Comparison of ENCODE assay signal across 9 cellular contexts in the genomic region with DNA sequence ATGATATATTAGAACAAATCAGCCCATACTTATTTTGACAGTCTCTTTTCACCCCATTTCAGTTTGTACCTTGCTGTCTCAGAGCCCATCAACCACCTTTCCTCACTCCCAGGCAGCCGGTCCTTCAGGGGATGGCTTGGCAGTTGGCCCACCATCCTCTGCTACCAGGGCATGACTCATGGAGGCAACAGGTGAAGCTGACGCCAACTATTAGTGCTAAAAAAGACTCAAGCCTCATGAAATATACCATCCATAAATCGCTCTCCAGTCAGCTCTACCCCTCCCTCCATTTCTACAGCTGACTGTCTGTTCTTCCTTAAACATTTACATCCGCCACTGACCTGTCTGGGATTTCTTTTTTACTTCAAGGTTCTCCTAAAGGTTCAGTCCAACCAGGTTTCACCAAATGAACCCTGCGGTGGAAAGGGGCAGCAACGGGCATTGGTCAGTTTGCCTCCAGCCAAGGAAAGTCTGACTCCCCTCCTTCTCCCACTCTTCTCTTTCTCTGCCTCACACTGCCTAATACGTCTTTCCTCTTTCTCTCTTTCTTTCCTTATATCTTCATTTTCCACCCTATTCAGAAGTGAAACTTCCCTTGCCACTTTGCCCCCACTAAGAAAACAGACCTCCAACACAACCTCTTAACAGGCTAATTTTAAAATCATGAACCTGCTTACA.
DNase-seq lines count a peak whose midpoint lies in the region; ATAC-seq and TF ChIP-seq lines count a peak whose summit lies in the region.
"Had no signal": no experiment of that assay in that cellular context is flagged by ENCODE, and none has a peak within 500 bp of the region (broad histone marks: within the 10 kb centered on the region; RNA-seq: fewer than 3 reads in every experiment).

No MANE protein-coding gene starts in this region.

- no peak for DNase-seq in activated CD4-positive, alpha-beta memory T cell treated with anti-CD3 and anti-CD28 coated beads for 36 hours
- no peak for DNase-seq in activated CD4-positive, alpha-beta memory T cell treated with anti-CD3 and anti-CD28 coated beads, Interleukin-2, amount 10 ng/mL, durations not matched to agents 7 days and 5 days
- DNase-seq in NCI-H2196 (lab: John Stamatoyannopoulos, UW; ENCODE audit: unreplicated experiment) (peak; percentile 55), gastrocnemius medialis (peak; percentile 43 to 80), H9 (no peak)
- no peak for DNase-seq in effector memory CD8-positive, alpha-beta T cell
- DNase-seq: stimulated activated naive B cell treated with anti-CD40 and anti-IgM and Interleukin-4, amounts not matched to agents 10 μg/mL and 1 μg/mL and 100 μg/mL, for 72 hours had no signal

- no peak overlapping the region for H3K4me2 ChIP-seq in H9 (ENCODE audit: insufficient read depth, insufficient read length, low read length)

- H3K4me1 ChIP-seq in gastrocnemius medialis (peaks cover 42 to 43% of the 10 kb centered on the region in 2 donors), H9 (ENCODE audit: insufficient read depth, low read length) (no peaks in the 10 kb centered on the region)

- in situ Hi-C loops in gastrocnemius medialis (cut with MboI; ENCODE audit: low sequenced_read_pairs in 4 of 4), result loop anchor here in 1 of 4 donors (25.0 kb wide), 1 partner anchor 135 kb away; no protein-coding TSS in a partner anchor

- WGBS in H9 (ENCODE audit: extremely low coverage, insufficient read length, low lambda C conversion rate), result 100% methylated on average over 1 of the region's 7 CpGs

- no peaks in the 10 kb centered on the region for H3K23me2 ChIP-seq in H9 (ENCODE audit: insufficient read length, low read depth, low read length, poor library complexity, severe bottlenecking)

- no peak overlapping the region for H3K18ac ChIP-seq in H9 (ENCODE audit: insufficient read length, low read depth, low read length)

- CTCF ChIA-PET in activated CD4-positive, alpha-beta memory T cell treated with anti-CD3 and anti-CD28 coated beads for 36 hours (lab: Charles Lee), result interaction anchor here (0.7 to 2.4 kb wide), 7 partner anchors 12 to 167 kb away, joined by 3 to 8 read pairs (median 5); no protein-coding TSS in a partner anchor
- CTCF ChIA-PET in activated CD4-positive, alpha-beta memory T cell treated with anti-CD3 and anti-CD28 coated beads, Interleukin-2, amount 10 ng/mL, durations not matched to agents 7 days and 5 days (lab: Charles Lee), result interaction anchor here (1.7 to 1.8 kb wide), 2 partner anchors 13 to 152 kb away, joined by 7 to 10 read pairs; no protein-coding TSS in a partner anchor

- no peak overlapping the region for H2BK12ac ChIP-seq in H9 (ENCODE audit: insufficient read length, low read depth, low read length)

- no peak overlapping the region for H2BK120ac ChIP-seq in H9 (ENCODE audit: low read depth, low read length, poor library complexity, severe bottlenecking)

- no peaks in the 10 kb centered on the region for H3K79me1 ChIP-seq in H9 (ENCODE audit: insufficient read depth, low read depth, low read length, poor library complexity, severe bottlenecking)

- no peaks in the 10 kb centered on the region for H3K27me3 ChIP-seq in gastrocnemius medialis
- H3K27me3 ChIP-seq in H9 (ENCODE audit: insufficient read depth, low read length), result no peaks in the 10 kb centered on the region

- H4K20me1 ChIP-seq in H9 (ENCODE audit: control insufficient read depth, insufficient read depth, insufficient read length), result no peaks in the 10 kb centered on the region

- no peak overlapping the region for H4K91ac ChIP-seq in H9 (ENCODE audit: insufficient read length, low read depth, low read length)

- no peak overlapping the region for H4K8ac ChIP-seq in H9 (replicated peaks; ENCODE audit: insufficient read length, low read depth, low read length)

- ATAC-seq in effector memory CD8-positive, alpha-beta T cell (replicated peaks), result peak; percentile 6
- peak; percentile 55 to 65 for ATAC-seq in gastrocnemius medialis
- ATAC-seq in GM18520 (IDR thresholded peaks at IDR 0.05; ENCODE audit: unreplicated experiment), result no peak
- no peak for ATAC-seq in HG03108 (IDR thresholded peaks at IDR 0.05; ENCODE audit: unreplicated experiment)
- ATAC-seq: stimulated activated naive B cell treated with anti-CD40 and anti-IgM and Interleukin-4, amounts not matched to agents 10 μg/mL and 1 μg/mL and 100 μg/mL, for 72 hours had no signal

- peak overlapping the region; percentile 63 for H3K27ac Mint-ChIP-seq in activated CD4-positive, alpha-beta memory T cell treated with anti-CD3 and anti-CD28 coated beads for 36 hours
- no peak overlapping the region for H3K27ac Mint-ChIP-seq in activated CD4-positive, alpha-beta memory T cell treated with anti-CD3 and anti-CD28 coated beads, Interleukin-2, amount 10 ng/mL, durations not matched to agents 7 days and 5 days
- H3K27ac Mint-ChIP-seq in effector memory CD8-positive, alpha-beta T cell, result peak overlapping the region; percentile 33 to 49
- no peak overlapping the region; a peak in 1 of 7 replicates for H3K27ac Mint-ChIP-seq in H9
- H3K27ac Mint-ChIP-seq: stimulated activated naive B cell treated with anti-CD40 and anti-IgM and Interleukin-4, amounts not matched to agents 10 μg/mL and 1 μg/mL and 100 μg/mL, for 72 hours had no signal

- peaks cover 61% of the 10 kb centered on the region for H3K4me1 Mint-ChIP-seq in activated CD4-positive, alpha-beta memory T cell treated with anti-CD3 and anti-CD28 coated beads for 36 hours (ENCODE audit: low read depth)
- peaks cover 65% of the 10 kb centered on the region for H3K4me1 Mint-ChIP-seq in activated CD4-positive, alpha-beta memory T cell treated with anti-CD3 and anti-CD28 coated beads, Interleukin-2, amount 10 ng/mL, durations not matched to agents 7 days and 5 days
- peaks cover 44 to 58% of the 10 kb centered on the region in 2 donors for H3K4me1 Mint-ChIP-seq in effector memory CD8-positive, alpha-beta T cell (ENCODE audit: low read depth in 2 of 2)
- H3K4me1 Mint-ChIP-seq in H9, result peaks cover 9 to 11% of the 10 kb centered on the region in 2 experiments
- H3K4me1 Mint-ChIP-seq: stimulated activated naive B cell treated with anti-CD40 and anti-IgM and Interleukin-4, amounts not matched to agents 10 μg/mL and 1 μg/mL and 100 μg/mL, for 72 hours had no signal

- H3K9me3 Mint-ChIP-seq in activated CD4-positive, alpha-beta memory T cell treated with anti-CD3 and anti-CD28 coated beads for 36 hours, result no peaks in the 10 kb centered on the region
- peaks cover 4% of the 10 kb centered on the region for H3K9me3 Mint-ChIP-seq in activated CD4-positive, alpha-beta memory T cell treated with anti-CD3 and anti-CD28 coated beads, Interleukin-2, amount 10 ng/mL, durations not matched to agents 7 days and 5 days
- H3K9me3 Mint-ChIP-seq in effector memory CD8-positive, alpha-beta T cell, result no peaks in the 10 kb centered on the region
- H3K9me3 Mint-ChIP-seq in H9, result no peaks in the 10 kb centered on the region
- H3K9me3 Mint-ChIP-seq: stimulated activated naive B cell treated with anti-CD40 and anti-IgM and Interleukin-4, amounts not matched to agents 10 μg/mL and 1 μg/mL and 100 μg/mL, for 72 hours had no signal

- H3K36me3 ChIP-seq in gastrocnemius medialis, result no peaks in the 10 kb centered on the region

- no peak overlapping the region for H3K23ac ChIP-seq in H9 (ENCODE audit: insufficient read length, low read depth, low read length)

- H3K4ac ChIP-seq in H9 (ENCODE audit: low read depth, low read length), result no peak overlapping the region

- no peak overlapping the region for H3K14ac ChIP-seq in H9 (ENCODE audit: insufficient read depth, low read length)

- H3K56ac ChIP-seq in H9 (ENCODE audit: insufficient read length, low read depth, low read length), result no peak overlapping the region

- no peaks in the 10 kb centered on the region for H3K9me3 ChIP-seq in gastrocnemius medialis
- H3K9me3 ChIP-seq in H9 (ENCODE audit: control insufficient read depth, low read depth, low read length), result no peaks in the 10 kb centered on the region

- no peak overlapping the region for H3T11ph ChIP-seq in H9 (ENCODE audit: low read length)

- H3K36me3 Mint-ChIP-seq in activated CD4-positive, alpha-beta memory T cell treated with anti-CD3 and anti-CD28 coated beads for 36 hours, result peaks cover 48% of the 10 kb centered on the region
- H3K36me3 Mint-ChIP-seq in activated CD4-positive, alpha-beta memory T cell treated with anti-CD3 and anti-CD28 coated beads, Interleukin-2, amount 10 ng/mL, durations not matched to agents 7 days and 5 days (ENCODE audit: low read depth), result peaks cover 81% of the 10 kb centered on the region
- peaks cover 21% of the 10 kb centered on the region for H3K36me3 Mint-ChIP-seq in effector memory CD8-positive, alpha-beta T cell (ENCODE audit: insufficient read depth)
- H3K36me3 Mint-ChIP-seq in H9 (ENCODE audit: insufficient read depth in 1 of 3, low read depth in 3 of 3), result no peaks in the 10 kb centered on the region

- TF ChIP-seq CTCF in gastrocnemius medialis (IDR thresholded peaks at IDR 0.05 in 4 of 5, conservative IDR thresholded peaks at IDR 0.05 in 1 of 5) (no peak), H9 (conservative IDR thresholded peaks at IDR 0.05) (no peak)

- no peak overlapping the region for H4K5ac ChIP-seq in H9 (ENCODE audit: insufficient read length, low read depth, low read length)

- H3K9ac ChIP-seq in H9 (ENCODE audit: extremely low read depth, insufficient read length, low read length), result no peak overlapping the region

- H2BK20ac ChIP-seq in H9 (ENCODE audit: low read depth, low read length, poor library complexity, severe bottlenecking), result no peak overlapping the region

- intact Hi-C loops in activated CD4-positive, alpha-beta memory T cell treated with anti-CD3 and anti-CD28 coated beads for 36 hours (cut with micrococcal nuclease), result loop anchor here (2.0 kb wide), 3 partner anchors 15 to 217 kb away; no protein-coding TSS in a partner anchor
- intact Hi-C loops in gastrocnemius medialis (cut with DNase I; ENCODE audit: low total_unique reads), result no loop called here

- H3K4me3 Mint-ChIP-seq in activated CD4-positive, alpha-beta memory T cell treated with anti-CD3 and anti-CD28 coated beads for 36 hours, result peak overlapping the region; percentile 21
- no peak overlapping the region for H3K4me3 Mint-ChIP-seq in activated CD4-positive, alpha-beta memory T cell treated with anti-CD3 and anti-CD28 coated beads, Interleukin-2, amount 10 ng/mL, durations not matched to agents 7 days and 5 days
- H3K4me3 Mint-ChIP-seq in effector memory CD8-positive, alpha-beta T cell, result peak overlapping the region in 1 of 2 donors; percentile 1
- no peak overlapping the region for H3K4me3 Mint-ChIP-seq in H9
- H3K4me3 Mint-ChIP-seq: stimulated activated naive B cell treated with anti-CD40 and anti-IgM and Interleukin-4, amounts not matched to agents 10 μg/mL and 1 μg/mL and 100 μg/mL, for 72 hours had no signal

- H3K27ac ChIP-seq in gastrocnemius medialis (peak overlapping the region; percentile 80 to 82 (median 80)), H9 (ENCODE audit: insufficient read length, low read depth, low read length) (no peak overlapping the region)

- POLR2A ChIA-PET in activated CD4-positive, alpha-beta memory T cell treated with anti-CD3 and anti-CD28 coated beads for 36 hours (lab: Charles Lee), result interaction anchor here (1.5 to 2.2 kb wide), 2 partner anchors 11 to 13 kb away, joined by 4 to 8 read pairs; no protein-coding TSS in a partner anchor
- POLR2A ChIA-PET in activated CD4-positive, alpha-beta memory T cell treated with anti-CD3 and anti-CD28 coated beads, Interleukin-2, amount 10 ng/mL, durations not matched to agents 7 days and 5 days (lab: Charles Lee), result interaction anchor here (1.4 kb wide), 1 partner anchor 13 kb away, joined by 9 read pairs; no protein-coding TSS in a partner anchor

- TF ChIP-seq POLR2A in gastrocnemius medialis (IDR thresholded peaks at IDR 0.05), result no peak

- H2BK15ac ChIP-seq in H9 (ENCODE audit: low read depth, low read length), result no peak overlapping the region

- H3K79me2 ChIP-seq in H9 (ENCODE audit: insufficient read depth, low read length), result no peaks in the 10 kb centered on the region

- no peak overlapping the region for H2AFZ ChIP-seq in H9 (ENCODE audit: low read length)

- no peak overlapping the region for H2BK5ac ChIP-seq in H9 (ENCODE audit: insufficient read length, low read length)

- H3K4me3 ChIP-seq in gastrocnemius medialis, result no peak overlapping the region

- H2AK5ac ChIP-seq in H9 (ENCODE audit: insufficient read length, low read length), result no peak overlapping the region

- no peaks in the 10 kb centered on the region for H3K27me3 Mint-ChIP-seq in activated CD4-positive, alpha-beta memory T cell treated with anti-CD3 and anti-CD28 coated beads for 36 hours
- H3K27me3 Mint-ChIP-seq in activated CD4-positive, alpha-beta memory T cell treated with anti-CD3 and anti-CD28 coated beads, Interleukin-2, amount 10 ng/mL, durations not matched to agents 7 days and 5 days, result no peaks in the 10 kb centered on the region
- no peaks in the 10 kb centered on the region for H3K27me3 Mint-ChIP-seq in effector memory CD8-positive, alpha-beta T cell
- no peaks in the 10 kb centered on the region for H3K27me3 Mint-ChIP-seq in H9 (ENCODE audit: low read depth)
- H3K27me3 Mint-ChIP-seq: stimulated activated naive B cell treated with anti-CD40 and anti-IgM and Interleukin-4, amounts not matched to agents 10 μg/mL and 1 μg/mL and 100 μg/mL, for 72 hours had no signal

Comparison
In these comparisons a context has a peak if more than half of its experiments do, and no peak if none do; other contexts are left out.
1. H3K27ac Mint-ChIP-seq: peak in activated CD4-positive, alpha-beta memory T cell treated with anti-CD3 and anti-CD28 coated beads for 36 hours (single experiment) and effector memory CD8-positive, alpha-beta T cell (2 of 2); none in activated CD4-positive, alpha-beta memory T cell treated with anti-CD3 and anti-CD28 coated beads, Interleukin-2, amount 10 ng/mL, durations not matched to agents 7 days and 5 days (single experiment) and H9 (0 of 3).
2. DNase-seq: peak in NCI-H2196 (single experiment) and gastrocnemius medialis (2 of 2); none in activated CD4-positive, alpha-beta memory T cell treated with anti-CD3 and anti-CD28 coated beads for 36 hours (single experiment), activated CD4-positive, alpha-beta memory T cell treated with anti-CD3 and anti-CD28 coated beads, Interleukin-2, amount 10 ng/mL, durations not matched to agents 7 days and 5 days (single experiment), effector memory CD8-positive, alpha-beta T cell (0 of 3) and H9 (single experiment).
3. ATAC-seq: peak in effector memory CD8-positive, alpha-beta T cell (single experiment) and gastrocnemius medialis (2 of 2); none in GM18520 (single experiment) and HG03108 (single experiment).